Comparison of ENCODE assay signal across 1 cellular context in the genomic region with DNA sequence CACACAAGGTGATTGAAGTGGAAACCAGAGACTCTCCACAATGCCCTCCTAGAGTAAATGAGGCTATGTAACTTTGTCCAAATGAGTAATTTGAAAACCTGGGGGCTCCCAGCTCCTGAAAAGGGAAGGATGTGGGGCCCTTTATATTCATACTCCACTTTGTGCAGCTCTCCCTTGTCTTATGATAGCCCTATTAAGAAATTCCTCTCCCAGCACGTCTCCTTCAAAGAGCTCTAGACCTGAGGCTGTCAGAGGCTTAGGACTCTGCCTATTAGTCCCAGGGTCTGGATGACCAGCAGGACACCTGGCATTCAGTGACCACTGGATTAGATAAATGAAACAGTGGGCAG.
TF ChIP-seq lines count a peak whose summit lies in the region.

No MANE protein-coding gene starts in this region.

TF ChIP-seq in HCT116, 20 proteins besides CTCF, POLR2A, EP300 and RAD21:
- TF ChIP-seq, protein P1, sequence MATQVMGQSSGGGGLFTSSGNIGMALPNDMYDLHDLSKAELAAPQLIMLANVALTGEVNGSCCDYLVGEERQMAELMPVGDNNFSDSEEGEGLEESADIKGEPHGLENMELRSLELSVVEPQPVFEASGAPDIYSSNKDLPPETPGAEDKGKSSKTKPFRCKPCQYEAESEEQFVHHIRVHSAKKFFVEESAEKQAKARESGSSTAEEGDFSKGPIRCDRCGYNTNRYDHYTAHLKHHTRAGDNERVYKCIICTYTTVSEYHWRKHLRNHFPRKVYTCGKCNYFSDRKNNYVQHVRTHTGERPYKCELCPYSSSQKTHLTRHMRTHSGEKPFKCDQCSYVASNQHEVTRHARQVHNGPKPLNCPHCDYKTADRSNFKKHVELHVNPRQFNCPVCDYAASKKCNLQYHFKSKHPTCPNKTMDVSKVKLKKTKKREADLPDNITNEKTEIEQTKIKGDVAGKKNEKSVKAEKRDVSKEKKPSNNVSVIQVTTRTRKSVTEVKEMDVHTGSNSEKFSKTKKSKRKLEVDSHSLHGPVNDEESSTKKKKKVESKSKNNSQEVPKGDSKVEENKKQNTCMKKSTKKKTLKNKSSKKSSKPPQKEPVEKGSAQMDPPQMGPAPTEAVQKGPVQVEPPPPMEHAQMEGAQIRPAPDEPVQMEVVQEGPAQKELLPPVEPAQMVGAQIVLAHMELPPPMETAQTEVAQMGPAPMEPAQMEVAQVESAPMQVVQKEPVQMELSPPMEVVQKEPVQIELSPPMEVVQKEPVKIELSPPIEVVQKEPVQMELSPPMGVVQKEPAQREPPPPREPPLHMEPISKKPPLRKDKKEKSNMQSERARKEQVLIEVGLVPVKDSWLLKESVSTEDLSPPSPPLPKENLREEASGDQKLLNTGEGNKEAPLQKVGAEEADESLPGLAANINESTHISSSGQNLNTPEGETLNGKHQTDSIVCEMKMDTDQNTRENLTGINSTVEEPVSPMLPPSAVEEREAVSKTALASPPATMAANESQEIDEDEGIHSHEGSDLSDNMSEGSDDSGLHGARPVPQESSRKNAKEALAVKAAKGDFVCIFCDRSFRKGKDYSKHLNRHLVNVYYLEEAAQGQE (IDR thresholded peaks at IDR 0.05; ENCODE audit: low read depth) = no peak
- TF ChIP-seq CBX3 (IDR thresholded peaks at IDR 0.05; ENCODE audit: low read depth) = no peak
- no peak for TF ChIP-seq CEBPB (IDR thresholded peaks at IDR 0.05; ENCODE audit: low read depth)
- no peak for TF ChIP-seq SIN3A (IDR thresholded peaks at IDR 0.05; ENCODE audit: low read depth)
- TF ChIP-seq ZFX (IDR thresholded peaks at IDR 0.05) = no peak
- TF ChIP-seq ZNF274 (IDR thresholded peaks at IDR 0.05; ENCODE audit: low read depth, low read length) = no peak
- TF ChIP-seq SP1 (IDR thresholded peaks at IDR 0.05; ENCODE audit: low read depth) = no peak
